ENCODE assay signal across 11 cellular contexts in the genomic region with DNA sequence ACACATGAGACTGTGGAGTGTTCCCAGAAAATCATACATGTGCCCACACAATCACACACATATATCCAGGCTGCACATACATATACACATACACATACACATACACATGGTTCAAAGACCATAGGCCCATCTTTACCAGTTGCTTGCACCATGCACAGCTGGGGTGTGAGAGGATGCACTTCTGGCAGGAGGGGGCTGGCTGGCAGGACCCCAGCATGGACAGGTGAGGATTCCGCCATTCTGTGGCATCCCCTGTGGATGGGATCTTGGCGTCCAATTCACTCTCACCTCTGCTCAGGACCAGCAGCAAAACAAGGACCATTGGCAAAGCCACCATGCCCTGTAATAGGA. TPM values are rescaled to one million over a fixed set of nuclear protein-coding genes. Genes with fewer than 3 reads are reported as not detected.
DNase-seq lines count a peak whose midpoint lies in the region; ATAC-seq, FAIRE-seq and TF ChIP-seq lines count a peak whose summit lies in the region.
"Had no signal": no experiment of that assay in that cellular context is flagged by ENCODE, and none has a peak within 500 bp of the region (broad histone marks: within the 10 kb centered on the region; RNA-seq: fewer than 3 reads in every experiment).

No MANE protein-coding gene starts in this region.

- H3K36me3 Mint-ChIP-seq in activated CD4-positive, alpha-beta T cell treated with anti-CD3 and anti-CD28 coated beads for 36 hours (ENCODE audit: low read depth) = peaks cover 35% of the 10 kb centered on the region
- H3K36me3 Mint-ChIP-seq in memory B cell (peaks cover 31% of the 10 kb centered on the region), endodermal cell (ENCODE audit: low read depth) (no peaks in the 10 kb centered on the region)

- no peak for FAIRE-seq in kidney (lab: Jason Lieb, UNC)
- FAIRE-seq: A204.1 had no signal

- intact Hi-C loops in activated CD4-positive, alpha-beta T cell treated with anti-CD3 and anti-CD28 coated beads for 36 hours (cut with DNase I, micrococcal nuclease) = loop anchor here (1.0 to 2.0 kb wide), 2 partner anchors 19 to 20 kb away; a partner anchor contains a TSS
- intact Hi-C loops in kidney (cut with DNase I) = no loop called here
- intact Hi-C loops in upper lobe of right lung (cut with DNase I) = no loop called here

- peaks cover 23% of the 10 kb centered on the region for H4K20me1 ChIP-seq in MM.1S (ENCODE audit: insufficient read depth, low read length)

- peaks cover 97% of the 10 kb centered on the region for H3F3A ChIP-seq in MM.1S (ENCODE audit: insufficient read depth, low read length)

- POLR2A ChIA-PET in activated CD4-positive, alpha-beta T cell treated with anti-CD3 and anti-CD28 coated beads for 36 hours (lab: Charles Lee) = interaction anchor here (0.7 kb wide), 2 partner anchors 14 to 19 kb away, joined by 3 read pairs; a partner anchor contains a TSS

- H3K27me3 Mint-ChIP-seq in activated CD4-positive, alpha-beta T cell treated with anti-CD3 and anti-CD28 coated beads for 36 hours = no peaks in the 10 kb centered on the region
- no peaks in the 10 kb centered on the region for H3K27me3 Mint-ChIP-seq in memory B cell
- H3K27me3 Mint-ChIP-seq in endodermal cell (ENCODE audit: insufficient read depth) = peaks cover 80% of the 10 kb centered on the region

- TF ChIP-seq CTCF in MM.1S (IDR thresholded peaks at IDR 0.05; ENCODE audit: low read length) = no peak
- no peak for TF ChIP-seq CTCF in kidney (IDR thresholded peaks at IDR 0.05; ENCODE audit: borderline replicate concordance, extremely low read depth, insufficient read depth)
- no peak for TF ChIP-seq CTCF in endodermal cell (conservative IDR thresholded peaks at IDR 0.05)
- TF ChIP-seq CTCF in upper lobe of right lung (IDR thresholded peaks at IDR 0.05) = no peak

- DNase-seq in activated CD4-positive, alpha-beta T cell treated with anti-CD3 and anti-CD28 coated beads for 36 hours = no peak
- no peak for DNase-seq in activated CD4-positive, alpha-beta T cell treated with anti-CD3 and anti-CD28 coated beads, Interleukin-2, amount 50 U/mL, for 4 hours
- DNase-seq in MM.1S (no peak), memory B cell (ENCODE audit: low spot score in 2 of 2) (no peak), kidney (no peak), endodermal cell (no peak), upper lobe of right lung (no peak)
- DNase-seq: central memory CD4-positive, alpha-beta T cell; NCI-H524 had no signal

- H3K27ac ChIP-seq in MM.1S (ENCODE audit: low read length) (peak overlapping the region; percentile 99), kidney (ENCODE audit: low read depth in 2 of 2, low read length in 2 of 2) (no peak overlapping the region), endodermal cell (ENCODE audit: low read depth, low read length) (no peak overlapping the region), upper lobe of right lung (no peak overlapping the region)

- H3K9me3 ChIP-seq in MM.1S (replicated peaks; ENCODE audit: insufficient read depth, low read length) (no peaks in the 10 kb centered on the region), kidney (ENCODE audit: control insufficient read depth in 1 of 2, low read length in 2 of 2) (no peaks in the 10 kb centered on the region), endodermal cell (ENCODE audit: control insufficient read depth, low read length) (no peaks in the 10 kb centered on the region), upper lobe of right lung (no peaks in the 10 kb centered on the region)

- H3K4me2 ChIP-seq in MM.1S (ENCODE audit: low read depth, low read length) = peak overlapping the region; percentile 97

- H3K4me3 ChIP-seq in MM.1S (ENCODE audit: low read length) (peak overlapping the region; percentile 94), kidney (ENCODE audit: low read length in 2 of 2) (no peak overlapping the region), endodermal cell (ENCODE audit: low read length) (no peak overlapping the region), upper lobe of right lung (no peak overlapping the region)

- peaks cover 3% of the 10 kb centered on the region for H3K9me3 Mint-ChIP-seq in activated CD4-positive, alpha-beta T cell treated with anti-CD3 and anti-CD28 coated beads for 36 hours (ENCODE audit: low read depth)
- H3K9me3 Mint-ChIP-seq in memory B cell (no peaks in the 10 kb centered on the region), endodermal cell (no peaks in the 10 kb centered on the region)

- H3K27me3 ChIP-seq in MM.1S (replicated peaks; ENCODE audit: insufficient read depth, low read length) (no peaks in the 10 kb centered on the region), endodermal cell (ENCODE audit: control insufficient read depth, insufficient read depth, low read length, poor library complexity, severe bottlenecking) (peaks cover 33% of the 10 kb centered on the region), upper lobe of right lung (no peaks in the 10 kb centered on the region)

- peaks cover 70% of the 10 kb centered on the region for H3K4me1 Mint-ChIP-seq in activated CD4-positive, alpha-beta T cell treated with anti-CD3 and anti-CD28 coated beads for 36 hours
- H3K4me1 Mint-ChIP-seq in memory B cell (peaks cover 47% of the 10 kb centered on the region), endodermal cell (no peaks in the 10 kb centered on the region)

- peaks cover 95% of the 10 kb centered on the region for H3K79me2 ChIP-seq in MM.1S (ENCODE audit: low read length)

- ATAC-seq in activated CD4-positive, alpha-beta T cell treated with anti-CD3 and anti-CD28 coated beads for 36 hours = no peak
- ATAC-seq in GM21529 (IDR thresholded peaks at IDR 0.05; ENCODE audit: unreplicated experiment) (peak; percentile 13), memory B cell (ENCODE audit: low read depth) (no peak), upper lobe of right lung (no peak)

- H2AFZ ChIP-seq in MM.1S (ENCODE audit: low read length) = no peak overlapping the region

- H3K9ac ChIP-seq in MM.1S (ENCODE audit: low read length) (peak overlapping the region; percentile 99), kidney (ENCODE audit: low read length in 2 of 2) (no peak overlapping the region), endodermal cell (ENCODE audit: extremely low read depth, low read length, poor library complexity, severe bottlenecking) (no peak overlapping the region)

- H3K36me3 ChIP-seq in MM.1S (replicated peaks; ENCODE audit: insufficient read depth, low read length) (peaks cover 43% of the 10 kb centered on the region), kidney (ENCODE audit: control insufficient read depth in 1 of 2, insufficient read depth in 2 of 2, low read length in 2 of 2) (no peaks in the 10 kb centered on the region), endodermal cell (ENCODE audit: control insufficient read depth, insufficient read depth, low read length) (no peaks in the 10 kb centered on the region), upper lobe of right lung (no peaks in the 10 kb centered on the region)

- peak overlapping the region; percentile 28 for H3K27ac Mint-ChIP-seq in activated CD4-positive, alpha-beta T cell treated with anti-CD3 and anti-CD28 coated beads for 36 hours
- H3K27ac Mint-ChIP-seq in memory B cell = peak overlapping the region; percentile 81
- H3K27ac Mint-ChIP-seq in endodermal cell = no peak overlapping the region

- H3K9me2 ChIP-seq in MM.1S (replicated peaks; ENCODE audit: insufficient read depth, low read length) = no peaks in the 10 kb centered on the region

- CTCF ChIA-PET in activated CD4-positive, alpha-beta T cell treated with anti-CD3 and anti-CD28 coated beads for 36 hours (lab: Charles Lee) = interaction anchor here (0.6 to 4.0 kb wide), 8 partner anchors 9 to 475 kb away, joined by 3 to 21 read pairs (median 6); no protein-coding TSS in a partner anchor

- H3K4me3 Mint-ChIP-seq in activated CD4-positive, alpha-beta T cell treated with anti-CD3 and anti-CD28 coated beads for 36 hours = no peak overlapping the region
- H3K4me3 Mint-ChIP-seq in memory B cell = peak overlapping the region; percentile 71
- H3K4me3 Mint-ChIP-seq in endodermal cell = no peak overlapping the region

- H3K4me1 ChIP-seq in MM.1S (ENCODE audit: low read length) (peaks cover 34% of the 10 kb centered on the region), kidney (ENCODE audit: control insufficient read depth in 1 of 2, insufficient read depth in 1 of 2, low read depth in 1 of 2, low read length in 2 of 2) (peaks cover 11 to 14% of the 10 kb centered on the region in 2 donors), endodermal cell (ENCODE audit: control insufficient read depth, insufficient read depth, low read length) (no peaks in the 10 kb centered on the region), upper lobe of right lung (peaks cover 13% of the 10 kb centered on the region)

- 93 to 100% methylated on average over 1 to 2 of the region's 2 CpGs for WGBS in endodermal cell (ENCODE audit: insufficient coverage in 1 of 2, insufficient read length in 1 of 2), 2 experiments

RNA-seq across cellular contexts. Expression of a gene that starts 7.0 kb away (rescaled TPM):
- total RNA-seq in activated CD4-positive, alpha-beta T cell treated with anti-CD3 and anti-CD28 coated beads for 36 hours = 10 to 100 TPM; 73.0 to 77.6 TPM
- total RNA-seq in kidney (14.5 TPM), endodermal cell (1 to 10 TPM; 1.4 TPM), upper lobe of right lung (7.7 TPM)
- polyA plus RNA-seq in kidney (ENCODE audit: insufficient read depth, low read depth, low replicate concordance) = 11.0 TPM
- 0.18 TPM for polyA plus RNA-seq in endodermal cell (2013, experiment 1 of 2)
- polyA plus RNA-seq in endodermal cell (2013, experiment 2 of 2) = 0.46 TPM

RNA-seq across cellular contexts. Expression of a gene that starts 19.4 kb away (rescaled TPM):
- total RNA-seq in activated CD4-positive, alpha-beta T cell treated with anti-CD3 and anti-CD28 coated beads for 36 hours = 10 to 100 TPM; 20.0 to 23.1 TPM
- 39.1 TPM for total RNA-seq in kidney
- 24.0 TPM for polyA plus RNA-seq in kidney (ENCODE audit: insufficient read depth, low read depth, low replicate concordance)
- total RNA-seq in endodermal cell = 10 to 100 TPM; 24.9 to 38.2 TPM
- polyA plus RNA-seq in endodermal cell (2013, experiment 1 of 2) = 20.2 TPM
- polyA plus RNA-seq in endodermal cell (2013, experiment 2 of 2) = 23.9 TPM
- total RNA-seq in upper lobe of right lung = 41.7 TPM

RNA-seq across cellular contexts. Expression of a gene that starts 19.6 kb away (rescaled TPM):
- total RNA-seq in activated CD4-positive, alpha-beta T cell treated with anti-CD3 and anti-CD28 coated beads for 36 hours = 10 to 100 TPM; 34.9 to 40.2 TPM
- 58.3 TPM for total RNA-seq in kidney
- 11.1 TPM for polyA plus RNA-seq in kidney (ENCODE audit: insufficient read depth, low read depth, low replicate concordance)
- total RNA-seq in endodermal cell = 10 to 100 TPM; 54.0 to 54.6 TPM
- polyA plus RNA-seq in endodermal cell (2013, experiment 1 of 2) = 31.5 TPM
- polyA plus RNA-seq in endodermal cell (2013, experiment 2 of 2) = 26.9 TPM
- 46.8 TPM for total RNA-seq in upper lobe of right lung

RNA-seq across cellular contexts. Expression of a gene that starts 31.9 kb away (rescaled TPM):
- total RNA-seq in activated CD4-positive, alpha-beta T cell treated with anti-CD3 and anti-CD28 coated beads for 36 hours = 10 to 100 TPM; 20.0 to 21.6 TPM
- total RNA-seq in kidney (34.1 TPM), endodermal cell (10 to 100 TPM; 19.5 to 26.8 TPM), upper lobe of right lung (23.8 TPM)
- polyA plus RNA-seq in kidney (ENCODE audit: insufficient read depth, low read depth, low replicate concordance) = 13.2 TPM
- 23.9 TPM for polyA plus RNA-seq in endodermal cell (2013, experiment 1 of 2)
- 18.1 TPM for polyA plus RNA-seq in endodermal cell (2013, experiment 2 of 2)

Comparison
In these comparisons a context has a peak if more than half of its experiments do, and no peak if none do; other contexts are left out.
1. intact Hi-C loops: an anchor here in activated CD4-positive, alpha-beta T cell treated with anti-CD3 and anti-CD28 coated beads for 36 hours (1.0 to 2.0 kb wide); none called in kidney and upper lobe of right lung.